In genomic region chr15:71349736-71350515, GRCh38 we compare ENCODE assay signal across 21 cellular contexts.
"Had no signal": no experiment of that assay in that cellular context is flagged by ENCODE, and none has a peak within 500 bp of the region (broad histone marks: within the 10 kb centered on the region; RNA-seq: fewer than 3 reads in every experiment).

No MANE protein-coding gene starts in this region.

- H3K27me3 ChIP-seq: neural progenitor cell had no signal

- H3K27ac Mint-ChIP-seq: activated naive CD4-positive, alpha-beta T cell treated with anti-CD3 and anti-CD28 coated beads, Interleukin-2, amount 50 U/mL, for 72 hours; activated T-cell treated with anti-CD3 and anti-CD28 coated beads, Interleukin-2, amount 50 U/mL, for 24 hours; activated T-helper 17 cell treated with anti-CD3 and anti-CD28 coated beads, Interleukin-2, amount 50 U/mL, for 72 hours; dendritic cell treated with granulocyte-macrophage colony-stimulating factor and Interleukin-4, amounts not matched to agents 40 ng/mL and 50 ng/mL, for 4 days; naive thymus-derived CD4-positive, alpha-beta T cell; type B pancreatic cell had no signal

- H3K4me3 ChIP-seq: neural progenitor cell, spleen, thoracic aorta had no signal

- H3K4me2 ChIP-seq: neural progenitor cell had no signal

- H3K36me3 ChIP-seq: neural progenitor cell, spleen, thoracic aorta had no signal

- H3K36me3 Mint-ChIP-seq: activated naive CD4-positive, alpha-beta T cell treated with anti-CD3 and anti-CD28 coated beads, Interleukin-2, amount 50 U/mL, for 72 hours; brain; naive thymus-derived CD4-positive, alpha-beta T cell; neural progenitor cell had no signal

- H3K4me1 ChIP-seq: neural progenitor cell, spleen had no signal

- ATAC-seq: activated naive CD4-positive, alpha-beta T cell treated with anti-CD3 and anti-CD28 coated beads, Interleukin-2, amount 50 U/mL, for 72 hours; activated T-helper 17 cell treated with anti-CD3 and anti-CD28 coated beads, Interleukin-2, amount 50 U/mL, for 72 hours; naive thymus-derived CD4-positive, alpha-beta T cell had no signal

- H3K9ac ChIP-seq: neural progenitor cell had no signal

- H3K9me3 Mint-ChIP-seq: activated naive CD4-positive, alpha-beta T cell treated with anti-CD3 and anti-CD28 coated beads, Interleukin-2, amount 50 U/mL, for 72 hours; activated T-helper 17 cell treated with anti-CD3 and anti-CD28 coated beads, Interleukin-2, amount 50 U/mL, for 72 hours; brain; dendritic cell treated with granulocyte-macrophage colony-stimulating factor and Interleukin-4, amounts not matched to agents 40 ng/mL and 50 ng/mL, for 4 days; neural progenitor cell; type B pancreatic cell had no signal

- DNase-seq: activated CD8-positive, alpha-beta memory T cell treated with anti-CD3 and anti-CD28 coated beads for 24 hours; activated CD8-positive, alpha-beta memory T cell treated with anti-CD3 and anti-CD28 coated beads, Interleukin-2, amount 50 U/mL, for 4 hours; activated T-cell treated with anti-CD3 and anti-CD28 coated beads, Interleukin-2, amount 50 U/mL, for 24 hours; aorta; caudate nucleus; effector CD8-positive, alpha-beta T cell; hippocampal formation; naive thymus-derived CD4-positive, alpha-beta T cell; spleen; stimulated activated CD4-positive, alpha-beta T cell treated with anti-CD3 and anti-CD28 coated beads, Interleukin-4, amount 100 ng/mL, for 24 hours; stimulated activated naive CD4-positive, alpha-beta T cell treated with Interleukin-2 at 50 U/mL for 16 hours; T-helper 1 cell; T-helper 9 cell had no signal

- H3K9me3 ChIP-seq: spleen, thoracic aorta had no signal

- H3K4me3 Mint-ChIP-seq: activated T-cell treated with anti-CD3 and anti-CD28 coated beads, Interleukin-2, amount 50 U/mL, for 24 hours; activated T-helper 17 cell treated with anti-CD3 and anti-CD28 coated beads, Interleukin-2, amount 50 U/mL, for 72 hours; brain; dendritic cell treated with granulocyte-macrophage colony-stimulating factor and Interleukin-4, amounts not matched to agents 40 ng/mL and 50 ng/mL, for 4 days; naive thymus-derived CD4-positive, alpha-beta T cell; neural progenitor cell; type B pancreatic cell had no signal

- H2AFZ ChIP-seq: neural progenitor cell had no signal

- FAIRE-seq: frontal cortex had no signal

- H3K4me1 Mint-ChIP-seq: activated T-helper 17 cell treated with anti-CD3 and anti-CD28 coated beads, Interleukin-2, amount 50 U/mL, for 72 hours had no signal

- H3K27me3 Mint-ChIP-seq: type B pancreatic cell had no signal

- H3K27ac ChIP-seq: neural progenitor cell, spleen, thoracic aorta had no signal
